ENCODE assay signal across 14 cellular contexts in genomic region chr12:122486805-122487426, GRCh38.
"Had no signal": no experiment of that assay in that cellular context is flagged by ENCODE, and none has a peak within 500 bp of the region (broad histone marks: within the 10 kb centered on the region; RNA-seq: fewer than 3 reads in every experiment).

No MANE protein-coding gene starts in this region.

- ATAC-seq: activated CD4-positive, CD25-positive, alpha-beta regulatory T cell treated with anti-CD3 and anti-CD28 coated beads, Interleukin-2, amount 50 U/mL, for 24 hours had no signal

- H3K9me3 ChIP-seq: psoas muscle, sigmoid colon, SJSA1, suprapubic skin had no signal

- H3K4me3 ChIP-seq: psoas muscle, sigmoid colon, SJSA1, suprapubic skin had no signal

- H3K4me3 Mint-ChIP-seq: activated naive CD8-positive, alpha-beta T cell treated with anti-CD3 and anti-CD28 coated beads for 36 hours; immature natural killer cell; nephron had no signal

- H3K9me3 Mint-ChIP-seq: activated naive CD8-positive, alpha-beta T cell treated with anti-CD3 and anti-CD28 coated beads for 36 hours; immature natural killer cell; nephron had no signal

- H3K4me1 Mint-ChIP-seq: nephron had no signal

- DNase-seq: activated CD4-positive, alpha-beta T cell treated with anti-CD3 and anti-CD28 coated beads, Interleukin-2, amount 50 U/mL, for 48 hours; activated naive CD8-positive, alpha-beta T cell treated with anti-CD3 and anti-CD28 coated beads for 36 hours; brain microvascular endothelial cell; immature natural killer cell; mesenchymal stem cell; occipital lobe; psoas muscle; sigmoid colon; stimulated activated CD4-positive, alpha-beta T cell treated with anti-CD3 and anti-CD28 coated beads, Interleukin-2, amount 100 ng/mL, for 24 hours; stimulated activated naive CD4-positive, alpha-beta T cell treated with Interleukin-2 at 50 U/mL for 16 hours had no signal

- H3K4me1 ChIP-seq: psoas muscle, sigmoid colon, SJSA1, suprapubic skin had no signal

- H3K27me3 ChIP-seq: brain microvascular endothelial cell, sigmoid colon, SJSA1, suprapubic skin had no signal

- H3K27ac ChIP-seq: brain microvascular endothelial cell, psoas muscle, sigmoid colon, SJSA1, suprapubic skin had no signal

- H3K27ac Mint-ChIP-seq: activated naive CD8-positive, alpha-beta T cell treated with anti-CD3 and anti-CD28 coated beads for 36 hours; immature natural killer cell; nephron had no signal

- H3K27me3 Mint-ChIP-seq: activated naive CD8-positive, alpha-beta T cell treated with anti-CD3 and anti-CD28 coated beads for 36 hours had no signal
